18 cellular contexts compared by ENCODE assay signal in genomic region chr16:3142327-3142726, GRCh38. TPM values are rescaled to one million over a fixed set of nuclear protein-coding genes. Genes with fewer than 3 reads are reported as not detected.
DNase-seq lines count a peak whose midpoint lies in the region; ATAC-seq, FAIRE-seq and TF ChIP-seq lines count a peak whose summit lies in the region.
"Had no signal": no experiment of that assay in that cellular context is flagged by ENCODE, and none has a peak within 500 bp of the region (broad histone marks: within the 10 kb centered on the region; RNA-seq: fewer than 3 reads in every experiment).

No MANE protein-coding gene starts in this region.

- H2BK12ac ChIP-seq in H9 (ENCODE audit: insufficient read length, low read depth, low read length): no peak overlapping the region

- CTCF ChIA-PET in K562 (lab: Yijun Ruan, JAX; ENCODE audit: low intra/inter-chr PET ratio): no interaction called here
- CTCF ChIA-PET in CD4-positive, alpha-beta memory T cell (lab: Charles Lee; ENCODE audit: partially characterized antibody): no interaction called here

- no peak overlapping the region for H3K18ac ChIP-seq in H9 (ENCODE audit: insufficient read length, low read depth, low read length)

- H3K4me3 ChIP-seq in K562 (no peak overlapping the region), right cardiac atrium (ENCODE audit: low read length) (no peak overlapping the region), psoas muscle (peak overlapping the region; percentile 61)
- no peak overlapping the region for H3K4me3 ChIP-seq in CD4-positive, alpha-beta memory T cell (ENCODE audit: low read length in 2 of 2)

- no peaks in the 10 kb centered on the region for H3K23me2 ChIP-seq in H9 (ENCODE audit: insufficient read length, low read depth, low read length, poor library complexity, severe bottlenecking)

- peak overlapping the region in 2 of 3 experiments; percentile 29 to 41; a peak in 2 of 7 replicates for H3K27ac Mint-ChIP-seq in H9
- H3K27ac Mint-ChIP-seq in CD4-positive, alpha-beta memory T cell: peak overlapping the region in 2 of 7 donors; percentile 22 to 84
- H3K27ac Mint-ChIP-seq: CD4-positive, CD25-positive, alpha-beta regulatory T cell had no signal

- no peak overlapping the region for H2AFZ ChIP-seq in H9 (ENCODE audit: low read length)
- H2AFZ ChIP-seq in K562 (ENCODE audit: low read depth, low read length): no peak overlapping the region

- H2BK120ac ChIP-seq in H9 (ENCODE audit: low read depth, low read length, poor library complexity, severe bottlenecking): no peak overlapping the region

- peaks cover 12% of the 10 kb centered on the region for H3K27me3 Mint-ChIP-seq in H9 (ENCODE audit: low read depth)
- H3K27me3 Mint-ChIP-seq in CD4-positive, alpha-beta memory T cell: no peaks in the 10 kb centered on the region
- H3K27me3 Mint-ChIP-seq: CD4-positive, CD25-positive, alpha-beta regulatory T cell had no signal

- H2BK5ac ChIP-seq in H9 (ENCODE audit: insufficient read length, low read length): no peak overlapping the region

- peak overlapping the region in 1 of 2 experiments; percentile 4; a peak in 1 of 5 replicates for H3K4me3 Mint-ChIP-seq in H9
- peak overlapping the region in 2 of 8 donors; percentile 22 to 48 for H3K4me3 Mint-ChIP-seq in CD4-positive, alpha-beta memory T cell

- no peak overlapping the region for H3T11ph ChIP-seq in H9 (ENCODE audit: low read length)

- FAIRE-seq in K562 (lab: Jason Lieb, UNC): no peak
- FAIRE-seq: A204.1 had no signal

- H3K9me1 ChIP-seq in K562 (ENCODE audit: control insufficient read depth, insufficient read depth, low read length): no peaks in the 10 kb centered on the region

- H3K9me3 ChIP-seq in H9 (ENCODE audit: control insufficient read depth, low read depth, low read length) (no peaks in the 10 kb centered on the region), K562 (replicated peaks; ENCODE audit: control insufficient read depth, insufficient read depth, low read depth, low read length) (no peaks in the 10 kb centered on the region), right cardiac atrium (ENCODE audit: control insufficient read depth, low read length) (no peaks in the 10 kb centered on the region), psoas muscle (no peaks in the 10 kb centered on the region)
- no peaks in the 10 kb centered on the region for H3K9me3 ChIP-seq in CD4-positive, alpha-beta memory T cell (ENCODE audit: control insufficient read depth in 1 of 2, low read length in 2 of 2)
- H3K9me3 ChIP-seq: BE2C had no signal

- H3K27ac ChIP-seq in H9 (ENCODE audit: insufficient read length, low read depth, low read length) (no peak overlapping the region), K562 (ENCODE audit: extremely low read depth, low read depth, low read length) (no peak overlapping the region), right cardiac atrium (ENCODE audit: low read length) (no peak overlapping the region), psoas muscle (peak overlapping the region; percentile 96)
- no peak overlapping the region for H3K27ac ChIP-seq in CD4-positive, alpha-beta memory T cell (ENCODE audit: low read depth, low read length)

- TF ChIP-seq CTCF in H9 (conservative IDR thresholded peaks at IDR 0.05) (no peak), K562 (IDR thresholded peaks at IDR 0.05 in 2 of 3, conservative IDR thresholded peaks at IDR 0.05 in 1 of 3; ENCODE audit: insufficient read depth in 2 of 3, low read depth in 1 of 3, low read length in 3 of 3) (no peak), psoas muscle (IDR thresholded peaks at IDR 0.05) (no peak)

- WGBS in H9 (ENCODE audit: extremely low coverage, insufficient read length, low lambda C conversion rate): no CpG with 5 or more reads among the region's 22 CpGs
- WGBS in K562 (ENCODE audit: insufficient coverage, low coverage, missing lambda C conversion rate): 93% methylated on average over 17 of the region's 22 CpGs
- WGBS in right cardiac atrium: 94% methylated on average over 22 of the region's 22 CpGs
- WGBS in psoas muscle, 3 donors: 58 to 72% (median 70%) methylated on average over 22 of the region's 22 CpGs

- ATAC-seq in K562 (no peak), right cardiac atrium (no peak), psoas muscle (peak in 1 of 4 donors; percentile 21), HG03442 (IDR thresholded peaks at IDR 0.05; ENCODE audit: unreplicated experiment) (no peak)

- no peaks in the 10 kb centered on the region for H3K79me1 ChIP-seq in H9 (ENCODE audit: insufficient read depth, low read depth, low read length, poor library complexity, severe bottlenecking)

- H3K27me3 ChIP-seq in H9 (ENCODE audit: insufficient read depth, low read length) (no peaks in the 10 kb centered on the region), K562 (ENCODE audit: control insufficient read depth in 2 of 2, insufficient read depth in 2 of 2, low read length in 2 of 2) (no peaks in the 10 kb centered on the region), right cardiac atrium (ENCODE audit: control insufficient read depth, insufficient read depth) (no peaks in the 10 kb centered on the region), psoas muscle (ENCODE audit: insufficient read depth in 3 of 3, low read length in 2 of 3) (no peaks in the 10 kb centered on the region)
- H3K27me3 ChIP-seq in CD4-positive, alpha-beta memory T cell (ENCODE audit: insufficient read depth, low read length): no peaks in the 10 kb centered on the region
- H3K27me3 ChIP-seq: BE2C had no signal

- POLR2A ChIA-PET in K562 (lab: Yijun Ruan, JAX): no interaction called here
- POLR2A ChIA-PET in CD4-positive, alpha-beta memory T cell (lab: Charles Lee; ENCODE audit: partially characterized antibody): interaction anchor here (1.1 to 3.0 kb wide), 3 partner anchors 8 to 77 kb away, joined by 3 to 10 read pairs (median 5); partner anchors contain the start of genes IL32 and ZNF213

- DNase-seq in H9: no peak
- DNase-seq in K562 (ENCODE audit: extremely low read depth in 1 of 4, low spot score in 3 of 4): no peak
- DNase-seq in right cardiac atrium: peak in 2 of 3 donors; percentile 9 to 43
- no peak for DNase-seq in psoas muscle
- no peak for DNase-seq in NCI-H2171 (lab: John Stamatoyannopoulos, UW)
- DNase-seq in CD4-positive, alpha-beta memory T cell: no peak
- no peak for DNase-seq in SK-N-DZ (ENCODE audit: low spot score)
- DNase-seq: BE2C; CD4-positive, CD25-positive, alpha-beta regulatory T cell; DMS153; GDM1; H7; NCI-H1105; NCI-H2081; SHP77 treated with DMSO at 0.1 percent for 48 hours had no signal

- H3K4me2 ChIP-seq in H9 (ENCODE audit: insufficient read depth, insufficient read length, low read length) (no peak overlapping the region), K562 (ENCODE audit: insufficient read depth, low read length) (no peak overlapping the region)

- H4K5ac ChIP-seq in H9 (ENCODE audit: insufficient read length, low read depth, low read length): no peak overlapping the region

- intact Hi-C loops in K562 (cut with micrococcal nuclease): no loop called here
- intact Hi-C loops in right cardiac atrium (cut with DNase I): no loop called here
- intact Hi-C loops in psoas muscle (cut with DNase I): no loop called here
- intact Hi-C loops in CD4-positive, alpha-beta memory T cell (cut with micrococcal nuclease): no loop called here

- in situ Hi-C loops in K562 (cut with MboI): no loop called here

- no peak for TF ChIP-seq EP300 in K562 (IDR thresholded peaks at IDR 0.05; ENCODE audit: low read length)

- H4K20me1 ChIP-seq in H9 (ENCODE audit: control insufficient read depth, insufficient read depth, insufficient read length) (no peaks in the 10 kb centered on the region), K562 (replicated peaks; ENCODE audit: control insufficient read depth, insufficient read depth, low read length) (no peaks in the 10 kb centered on the region)

- H3K79me2 ChIP-seq in H9 (ENCODE audit: insufficient read depth, low read length) (no peaks in the 10 kb centered on the region), K562 (ENCODE audit: control insufficient read depth, insufficient read depth, low read length) (no peaks in the 10 kb centered on the region)

- H3K23ac ChIP-seq in H9 (ENCODE audit: insufficient read length, low read depth, low read length): no peak overlapping the region

- no peak overlapping the region for H2BK20ac ChIP-seq in H9 (ENCODE audit: low read depth, low read length, poor library complexity, severe bottlenecking)

- peaks cover 20% of the 10 kb centered on the region; the same call in 1 of the 3 replicates for H3K36me3 ChIP-seq in K562 (ENCODE audit: control insufficient read depth, insufficient read depth, low read length)
- peaks cover 0 to 34% of the 10 kb centered on the region in 2 donors for H3K36me3 ChIP-seq in psoas muscle (ENCODE audit: insufficient read depth in 1 of 2, low read depth in 1 of 2)
- peaks cover 15% of the 10 kb centered on the region for H3K36me3 ChIP-seq in CD4-positive, alpha-beta memory T cell (ENCODE audit: insufficient read depth, low read length)

- H3K4ac ChIP-seq in H9 (ENCODE audit: low read depth, low read length): no peak overlapping the region

- TF ChIP-seq POLR2A in K562 (conservative IDR thresholded peaks at IDR 0.05): no peak

- H3K14ac ChIP-seq in H9 (ENCODE audit: insufficient read depth, low read length): no peak overlapping the region

- H4K91ac ChIP-seq in H9 (ENCODE audit: insufficient read length, low read depth, low read length): no peak overlapping the region

- peaks cover 7 to 20% (median 15%) of the 10 kb centered on the region in 3 experiments; a peak in 5 of 7 replicates for H3K36me3 Mint-ChIP-seq in H9 (ENCODE audit: insufficient read depth in 1 of 3, low read depth in 3 of 3)
- H3K36me3 Mint-ChIP-seq in CD4-positive, alpha-beta memory T cell: peaks cover 11 to 29% of the 10 kb centered on the region in 2 donors

- H2BK15ac ChIP-seq in H9 (ENCODE audit: low read depth, low read length): no peak overlapping the region

- TF ChIP-seq RAD21 in K562 (CRISPR knock-in tag; conservative IDR thresholded peaks at IDR 0.05 in 1 of 2, IDR thresholded peaks at IDR 0.05 in 1 of 2): no peak

- 0 out of 4 replicates have a peak, but pooled peaks cover 0 to 2% of the 10 kb centered on the region in 2 experiments for H3K4me1 Mint-ChIP-seq in H9
- H3K4me1 Mint-ChIP-seq in CD4-positive, alpha-beta memory T cell: peaks cover 0 to 7% (median 4%) of the 10 kb centered on the region in 4 donors

- no peaks in the 10 kb centered on the region for H3K9me3 Mint-ChIP-seq in H9
- no peaks in the 10 kb centered on the region for H3K9me3 Mint-ChIP-seq in CD4-positive, alpha-beta memory T cell
- H3K9me3 Mint-ChIP-seq: CD4-positive, CD25-positive, alpha-beta regulatory T cell had no signal

- no peak overlapping the region for H2AK5ac ChIP-seq in H9 (ENCODE audit: insufficient read length, low read length)

- no peak overlapping the region for H4K8ac ChIP-seq in H9 (replicated peaks; ENCODE audit: insufficient read length, low read depth, low read length)

- no TSS peak for BruUV-seq in K562 (replicated peaks; lab: Mats Ljungman, UMichigan)

- H3K9ac ChIP-seq in H9 (ENCODE audit: extremely low read depth, insufficient read length, low read length) (no peak overlapping the region), K562 (ENCODE audit: insufficient read depth in 1 of 2, low read depth in 2 of 2, low read length in 2 of 2) (no peak overlapping the region)

- no peak overlapping the region for H3K56ac ChIP-seq in H9 (ENCODE audit: insufficient read length, low read depth, low read length)

- H3K4me1 ChIP-seq in H9 (ENCODE audit: insufficient read depth, low read length) (no peaks in the 10 kb centered on the region), K562 (replicated peaks in 1 of 2; ENCODE audit: control insufficient read depth in 2 of 2, insufficient read depth in 2 of 2, low read length in 2 of 2) (peaks cover 0 to 55% of the 10 kb centered on the region in 2 experiments; a peak in 2 of 5 replicates), right cardiac atrium (ENCODE audit: control insufficient read depth, insufficient read depth, low read length) (peaks cover 2% of the 10 kb centered on the region), psoas muscle (peaks cover 30% of the 10 kb centered on the region)
- no peaks in the 10 kb centered on the region for H3K4me1 ChIP-seq in CD4-positive, alpha-beta memory T cell (ENCODE audit: insufficient read depth, low read length)

RNA-seq across cellular contexts. Expression of gene ZNF213, which starts 7.5 kb away (rescaled TPM):
- 6.2 and 6.4 TPM in 2 replicates for total RNA-seq in H9 (2021)
- total RNA-seq in K562 (2011; cell fraction: chromatin; rRNA removed; ENCODE audit: low replicate concordance): 3.3 and 8.4 TPM in 2 replicates
- 6.6 and 7.7 TPM in 2 replicates for total RNA-seq in K562 (2011; cell fraction: nucleolus; rRNA removed)
- total RNA-seq in K562 (2011; cell fraction: nucleoplasm; rRNA removed): 4.5 and 4.7 TPM in 2 replicates
- total RNA-seq in K562 (2014; rRNA removed): 2.7 and 3.2 TPM in 2 replicates
- 0.61 and 0.84 TPM in 2 replicates for total RNA-seq in K562 (2014; rRNA removed; fragmentation: Illumina TruSeq; extraction: Trizol)
- 1.8 and 2.1 TPM in 2 replicates for total RNA-seq in K562 (2015; rRNA removed; fragmentation: Illumina TruSeq; extraction: Trizol)
- total RNA-seq in K562 (2021): 9.3 and 10.0 TPM in 2 replicates
- 0.74 and 1.2 TPM in 2 replicates for polyA plus RNA-seq in K562 (2011; rRNA removed)
- 0.93 and 2.0 TPM in 2 replicates for polyA plus RNA-seq in K562 (2011; cell fraction: cytosol; rRNA removed)
- 3.5 and 6.9 TPM in 2 replicates for polyA plus RNA-seq in K562 (2011; cell fraction: nucleus; rRNA removed)
- 6.1 and 13.6 TPM in 2 replicates for polyA plus RNA-seq in K562 (2012)
- 1.8 and 5.0 TPM in 2 replicates for polyA plus RNA-seq in K562 (2014; fragmentation: Illumina TruSeq; extraction: Trizol)
- under 1 TPM; 0.49 to 0.62 TPM for polyA plus RNA-seq in K562 (2014; fragmentation: Nextera tagmentation; extraction: Ambion mirVana)
- polyA plus RNA-seq in K562 (2014; rRNA removed): 3.1 and 3.2 TPM in 2 replicates
- 0.88 and 0.99 TPM in 2 replicates for polyA minus RNA-seq in K562 (2011; rRNA and poly(A)+ RNA removed)
- polyA minus RNA-seq in K562 (2011; cell fraction: cytosol; rRNA and poly(A)+ RNA removed): 3.6 and 7.0 TPM in 2 replicates
- 3.0 and 3.4 TPM in 2 replicates for polyA minus RNA-seq in K562 (2011; cell fraction: nucleus; rRNA and poly(A)+ RNA removed)
- total RNA-seq in right cardiac atrium: 1 to 10 TPM; 6.2 to 8.7 (median 7.6) TPM
- polyA plus RNA-seq in right cardiac atrium: 7.2 TPM
- total RNA-seq in psoas muscle: 10 to 100 TPM in 1 of 4 donors, 1 to 10 TPM in 3; 8.1 to 11.6 (median 9.2) TPM
- polyA plus RNA-seq in psoas muscle: 10 to 100 TPM in 2 of 3 donors, 1 to 10 TPM in 1; 7.9 to 19.1 (median 18.9) TPM
- total RNA-seq in CD4-positive, alpha-beta memory T cell: 10 to 100 TPM; 14.1 to 14.5 TPM
- 1 to 10 TPM in 1 of 2 donors, under 1 TPM in 1; 0.67 to 3.2 TPM for polyA plus RNA-seq in CD4-positive, alpha-beta memory T cell
- polyA plus RNA-seq in SK-N-DZ (2014; cell fraction: cytosol; rRNA removed): 6.1 and 7.0 TPM in 2 replicates
- 7.0 and 9.3 TPM in 2 replicates for polyA plus RNA-seq in SK-N-DZ (2014; cell fraction: nucleus; rRNA removed)

RNA-seq across cellular contexts. Expression of gene ZNF205, which starts 29.9 kb away (rescaled TPM):
- total RNA-seq in H9 (2021): 16.8 and 18.8 TPM in 2 replicates
- total RNA-seq in K562 (2011; cell fraction: chromatin; rRNA removed; ENCODE audit: low replicate concordance): 3.9 and 8.4 TPM in 2 replicates
- 8.7 and 9.3 TPM in 2 replicates for total RNA-seq in K562 (2011; cell fraction: nucleolus; rRNA removed)
- total RNA-seq in K562 (2011; cell fraction: nucleoplasm; rRNA removed): 3.0 and 3.1 TPM in 2 replicates
- 11.8 and 14.2 TPM in 2 replicates for total RNA-seq in K562 (2014; rRNA removed)
- total RNA-seq in K562 (2014; rRNA removed; fragmentation: Illumina TruSeq; extraction: Trizol): 1.9 and 2.4 TPM in 2 replicates
- 5.1 and 5.4 TPM in 2 replicates for total RNA-seq in K562 (2015; rRNA removed; fragmentation: Illumina TruSeq; extraction: Trizol)
- total RNA-seq in K562 (2021): 9.4 and 10.1 TPM in 2 replicates
- polyA plus RNA-seq in K562 (2011; rRNA removed): 3.6 and 4.7 TPM in 2 replicates
- polyA plus RNA-seq in K562 (2011; cell fraction: cytosol; rRNA removed): 6.0 and 16.0 TPM in 2 replicates
- 6.6 and 12.0 TPM in 2 replicates for polyA plus RNA-seq in K562 (2011; cell fraction: nucleus; rRNA removed)
- polyA plus RNA-seq in K562 (2012): 6.3 and 12.0 TPM in 2 replicates
- polyA plus RNA-seq in K562 (2014; fragmentation: Illumina TruSeq; extraction: Trizol): 3.3 and 5.0 TPM in 2 replicates
- polyA plus RNA-seq in K562 (2014; fragmentation: Nextera tagmentation; extraction: Ambion mirVana): not detected
- 8.3 and 8.7 TPM in 2 replicates for polyA plus RNA-seq in K562 (2014; rRNA removed)
- 0.81 and 2.0 TPM in 2 replicates for polyA minus RNA-seq in K562 (2011; rRNA and poly(A)+ RNA removed)
- polyA minus RNA-seq in K562 (2011; cell fraction: cytosol; rRNA and poly(A)+ RNA removed): 4.6 and 6.7 TPM in 2 replicates
- 1.9 and 2.6 TPM in 2 replicates for polyA minus RNA-seq in K562 (2011; cell fraction: nucleus; rRNA and poly(A)+ RNA removed)
- 10 to 100 TPM in 1 of 4 donors, 1 to 10 TPM in 3; 6.4 to 10.1 (median 9.2) TPM for total RNA-seq in right cardiac atrium
- polyA plus RNA-seq in right cardiac atrium: 10.9 TPM
- 1 to 10 TPM; 1.8 to 4.1 (median 1.9) TPM for total RNA-seq in psoas muscle
- polyA plus RNA-seq in psoas muscle: 1 to 10 TPM; 1.9 to 5.4 (median 4.6) TPM
- total RNA-seq in CD4-positive, alpha-beta memory T cell: not detected
- under 1 TPM in 1 of 2 donors, not detected in 1; 0.20 TPM for polyA plus RNA-seq in CD4-positive, alpha-beta memory T cell
- polyA plus RNA-seq in SK-N-DZ (2014; cell fraction: cytosol; rRNA removed): 20.0 and 28.5 TPM in 2 replicates
- 26.1 and 28.8 TPM in 2 replicates for polyA plus RNA-seq in SK-N-DZ (2014; cell fraction: nucleus; rRNA removed)
- total RNA-seq: CD4-positive, CD25-positive, alpha-beta regulatory T cell had no signal
- polyA plus RNA-seq: CD4-positive, CD25-positive, alpha-beta regulatory T cell had no signal

RNA-seq across cellular contexts. Expression of gene ZSCAN10, which starts 43.2 kb away (rescaled TPM):
- total RNA-seq in H9 (2021): 207 and 212 TPM in 2 replicates
- total RNA-seq in K562 (2011; cell fraction: chromatin; rRNA removed; ENCODE audit: low replicate concordance): not detected in 2 replicates
- 0.17 TPM in 1 of 2 replicates, not detected in the other for total RNA-seq in K562 (2011; cell fraction: nucleolus; rRNA removed)
- 0.37 TPM in 1 of 2 replicates, not detected in the other for total RNA-seq in K562 (2011; cell fraction: nucleoplasm; rRNA removed)
- total RNA-seq in K562 (2014; rRNA removed): not detected in 2 replicates
- total RNA-seq in K562 (2014; rRNA removed; fragmentation: Illumina TruSeq; extraction: Trizol): not detected in 2 replicates
- total RNA-seq in K562 (2015; rRNA removed; fragmentation: Illumina TruSeq; extraction: Trizol): not detected in 2 replicates
- 0.16 and 0.22 TPM in 2 replicates for total RNA-seq in K562 (2021)
- not detected in 2 replicates for polyA plus RNA-seq in K562 (2011; rRNA removed)
- polyA plus RNA-seq in K562 (2011; cell fraction: cytosol; rRNA removed): 0.03 TPM in 1 of 2 replicates, not detected in the other
- polyA plus RNA-seq in K562 (2011; cell fraction: nucleus; rRNA removed): 0.10 TPM in 1 of 2 replicates, not detected in the other
- 0.14 TPM in 1 of 2 replicates, not detected in the other for polyA plus RNA-seq in K562 (2012)
- not detected in 2 replicates for polyA plus RNA-seq in K562 (2014; fragmentation: Illumina TruSeq; extraction: Trizol)
- polyA plus RNA-seq in K562 (2014; fragmentation: Nextera tagmentation; extraction: Ambion mirVana): not detected
- polyA plus RNA-seq in K562 (2014; rRNA removed): not detected in 2 replicates
- not detected in 2 replicates for polyA minus RNA-seq in K562 (2011; rRNA and poly(A)+ RNA removed)
- polyA minus RNA-seq in K562 (2011; cell fraction: cytosol; rRNA and poly(A)+ RNA removed): not detected in 2 replicates
- not detected in 2 replicates for polyA minus RNA-seq in K562 (2011; cell fraction: nucleus; rRNA and poly(A)+ RNA removed)
- not detected for total RNA-seq in right cardiac atrium
- not detected for polyA plus RNA-seq in right cardiac atrium
- under 1 TPM in 1 of 4 donors, not detected in 3; 0.16 TPM for total RNA-seq in psoas muscle
- under 1 TPM in 1 of 3 donors, not detected in 2; 0.07 TPM for polyA plus RNA-seq in psoas muscle
- under 1 TPM in 1 of 2 experiments, not detected in 1; 0.15 TPM for total RNA-seq in CD4-positive, alpha-beta memory T cell
- polyA plus RNA-seq in CD4-positive, alpha-beta memory T cell: not detected
- not detected in 2 replicates for polyA plus RNA-seq in SK-N-DZ (2014; cell fraction: cytosol; rRNA removed)
- polyA plus RNA-seq in SK-N-DZ (2014; cell fraction: nucleus; rRNA removed): 0.69 TPM in 1 of 2 replicates, not detected in the other
- total RNA-seq: Daoy had no signal
- polyA plus RNA-seq: CD4-positive, CD25-positive, alpha-beta regulatory T cell had no signal

RNA-seq across cellular contexts. Expression of gene OR1F1, which starts 45.7 kb away (rescaled TPM):
- not detected in 2 replicates for total RNA-seq in H9 (2021)
- 0.81 and 1.4 TPM in 2 replicates for total RNA-seq in K562 (2011; cell fraction: chromatin; rRNA removed; ENCODE audit: low replicate concordance)
- 1.3 and 1.8 TPM in 2 replicates for total RNA-seq in K562 (2011; cell fraction: nucleolus; rRNA removed)
- 0.73 and 2.6 TPM in 2 replicates for total RNA-seq in K562 (2011; cell fraction: nucleoplasm; rRNA removed)
- 0.45 TPM in 1 of 2 replicates, not detected in the other for total RNA-seq in K562 (2014; rRNA removed)
- 0.15 and 0.54 TPM in 2 replicates for total RNA-seq in K562 (2014; rRNA removed; fragmentation: Illumina TruSeq; extraction: Trizol)
- 0.23 TPM in 1 of 2 replicates, not detected in the other for total RNA-seq in K562 (2015; rRNA removed; fragmentation: Illumina TruSeq; extraction: Trizol)
- 0.22 TPM in 1 of 2 replicates, not detected in the other for total RNA-seq in K562 (2021)
- 0.46 TPM in 2 replicates for polyA plus RNA-seq in K562 (2011; rRNA removed)
- 1.1 and 1.3 TPM in 2 replicates for polyA plus RNA-seq in K562 (2011; cell fraction: cytosol; rRNA removed)
- 0.57 and 1.0 TPM in 2 replicates for polyA plus RNA-seq in K562 (2011; cell fraction: nucleus; rRNA removed)
- 0.08 and 0.11 TPM in 2 replicates for polyA plus RNA-seq in K562 (2012)
- 0.30 and 0.61 TPM in 2 replicates for polyA plus RNA-seq in K562 (2014; fragmentation: Illumina TruSeq; extraction: Trizol)
- polyA plus RNA-seq in K562 (2014; fragmentation: Nextera tagmentation; extraction: Ambion mirVana): not detected
- polyA plus RNA-seq in K562 (2014; rRNA removed): 0.12 and 0.25 TPM in 2 replicates
- 0.84 and 2.9 TPM in 2 replicates for polyA minus RNA-seq in K562 (2011; rRNA and poly(A)+ RNA removed)
- polyA minus RNA-seq in K562 (2011; cell fraction: cytosol; rRNA and poly(A)+ RNA removed): 2.0 TPM in 1 of 2 replicates, not detected in the other
- 0.44 TPM in 1 of 2 replicates, not detected in the other for polyA minus RNA-seq in K562 (2011; cell fraction: nucleus; rRNA and poly(A)+ RNA removed)
- total RNA-seq in right cardiac atrium: not detected
- not detected for polyA plus RNA-seq in right cardiac atrium
- not detected for total RNA-seq in psoas muscle
- polyA plus RNA-seq in psoas muscle: not detected
- total RNA-seq in CD4-positive, alpha-beta memory T cell: under 1 TPM; 0.49 to 0.97 TPM
- not detected for polyA plus RNA-seq in CD4-positive, alpha-beta memory T cell
- polyA plus RNA-seq in SK-N-DZ (2014; cell fraction: cytosol; rRNA removed): not detected in 2 replicates
- not detected in 2 replicates for polyA plus RNA-seq in SK-N-DZ (2014; cell fraction: nucleus; rRNA removed)
- total RNA-seq: CD4-positive, CD25-positive, alpha-beta regulatory T cell; Daoy; H7 had no signal

Comparison
In these comparisons a context has a peak if more than half of its experiments do, and no peak if none do; other contexts are left out.
1. DNase-seq: peak in right cardiac atrium (2 of 3); none in H9 (single experiment), K562 (0 of 4), psoas muscle (0 of 2), NCI-H2171 (single experiment), CD4-positive, alpha-beta memory T cell (0 of 5) and SK-N-DZ (single experiment).
2. RNA of gene ZSCAN10, which starts 43.2 kb away (total RNA-seq): 207 to 212 TPM in H9; 0.15 TPM in CD4-positive, alpha-beta memory T cell, not detected in right cardiac atrium, 0.16 TPM in psoas muscle and 0.16 to 0.37 TPM in K562; every median in the first group is over 100 times any median in the second.